27 cellular contexts compared by ENCODE assay signal in genomic region chr12:64709429-64709828, GRCh38.
"Had no signal": no experiment of that assay in that cellular context is flagged by ENCODE, and none has a peak within 500 bp of the region (broad histone marks: within the 10 kb centered on the region; RNA-seq: fewer than 3 reads in every experiment).

No MANE protein-coding gene starts in this region.

- H3K27ac Mint-ChIP-seq: mesothelial cell of epicardium had no signal

- H3K4me1 ChIP-seq: esophagus squamous epithelium, lower lobe of right lung had no signal

- H3K4me3 Mint-ChIP-seq: mesothelial cell of epicardium, naive B cell had no signal

- ATAC-seq: esophagus mucosa, gastrocnemius medialis, heart right ventricle, left cardiac atrium, left lung, left ventricle myocardium superior, lower lobe of right lung, mucosa of descending colon had no signal

- H3K9me3 Mint-ChIP-seq: mesothelial cell of epicardium, naive B cell had no signal

- DNase-seq: dermis blood vessel endothelial cell; dorsolateral prefrontal cortex; effector CD4-positive, alpha-beta T cell; effector memory CD4-positive, alpha-beta T cell; erythroblast; esophagus squamous epithelium; foreskin fibroblast; foreskin melanocyte; gastrocnemius medialis; glutamatergic neuron; head of caudate nucleus; heart right ventricle; hippocampal formation; left cardiac atrium; left lung; left ventricle myocardium superior; lower lobe of right lung; mesenchymal stem cell; mucosa of descending colon; naive B cell had no signal

- H3K27me3 Mint-ChIP-seq: naive B cell had no signal

- H3K27ac ChIP-seq: coronary artery, dorsolateral prefrontal cortex, epithelial cell of prostate, esophagus squamous epithelium, gastrocnemius medialis, heart right ventricle, left lung, lower lobe of right lung had no signal

- H3K4me3 ChIP-seq: coronary artery, dorsolateral prefrontal cortex, esophagus squamous epithelium, gastrocnemius medialis, heart right ventricle, left lung, lower lobe of right lung, mucosa of descending colon had no signal

- H3K9me3 ChIP-seq: esophagus squamous epithelium, gastrocnemius medialis, heart right ventricle, left lung, lower lobe of right lung, mucosa of descending colon had no signal

- FAIRE-seq: colon, islet of Langerhans, keratinocyte had no signal

- H3K27me3 ChIP-seq: dorsolateral prefrontal cortex, esophagus squamous epithelium, gastrocnemius medialis, heart right ventricle, left lung had no signal
